Comparison of ENCODE assay signal across 2 cellular contexts in genomic region chr5:181134259-181134658, GRCh38.
TF ChIP-seq lines count a peak whose summit lies in the region.

No MANE protein-coding gene starts in this region.

TF ChIP-seq in HepG2, 621 proteins besides CTCF, POLR2A, EP300 and RAD21:
- TF ChIP-seq, protein P1, sequence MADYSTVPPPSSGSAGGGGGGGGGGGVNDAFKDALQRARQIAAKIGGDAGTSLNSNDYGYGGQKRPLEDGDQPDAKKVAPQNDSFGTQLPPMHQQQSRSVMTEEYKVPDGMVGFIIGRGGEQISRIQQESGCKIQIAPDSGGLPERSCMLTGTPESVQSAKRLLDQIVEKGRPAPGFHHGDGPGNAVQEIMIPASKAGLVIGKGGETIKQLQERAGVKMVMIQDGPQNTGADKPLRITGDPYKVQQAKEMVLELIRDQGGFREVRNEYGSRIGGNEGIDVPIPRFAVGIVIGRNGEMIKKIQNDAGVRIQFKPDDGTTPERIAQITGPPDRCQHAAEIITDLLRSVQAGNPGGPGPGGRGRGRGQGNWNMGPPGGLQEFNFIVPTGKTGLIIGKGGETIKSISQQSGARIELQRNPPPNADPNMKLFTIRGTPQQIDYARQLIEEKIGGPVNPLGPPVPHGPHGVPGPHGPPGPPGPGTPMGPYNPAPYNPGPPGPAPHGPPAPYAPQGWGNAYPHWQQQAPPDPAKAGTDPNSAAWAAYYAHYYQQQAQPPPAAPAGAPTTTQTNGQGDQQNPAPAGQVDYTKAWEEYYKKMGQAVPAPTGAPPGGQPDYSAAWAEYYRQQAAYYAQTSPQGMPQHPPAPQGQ (CRISPR knock-in tag; IDR thresholded peaks at IDR 0.05; ENCODE audit: borderline replicate concordance): no peak
- TF ChIP-seq RFXANK (CRISPR knock-in tag; IDR thresholded peaks at IDR 0.05): no peak
- TF ChIP-seq MTF1 (CRISPR knock-in tag; IDR thresholded peaks at IDR 0.05): no peak
TF ChIP-seq in HepG2: peak in this region for 0.

TF ChIP-seq in K562, 482 proteins besides CTCF, POLR2A, EP300 and RAD21:
- TF ChIP-seq MYBL2 (IDR thresholded peaks at IDR 0.05; ENCODE audit: low read depth) (no peak), MYBL2 (CRISPR knock-in tag; IDR thresholded peaks at IDR 0.05; ENCODE audit: borderline replicate concordance) (no peak), CBX5 (IDR thresholded peaks at IDR 0.05; ENCODE audit: borderline replicate concordance, low read depth) (no peak), MNT (conservative IDR thresholded peaks at IDR 0.05) (no peak), SP2 (IDR thresholded peaks at IDR 0.05; ENCODE audit: extremely low read depth, low read depth, low read length, poor library complexity, severe bottlenecking) (no peak), CHD4 (IDR thresholded peaks at IDR 0.05; ENCODE audit: insufficient read depth, insufficient replicate concordance, low read depth, low read length, poor library complexity, severe bottlenecking) (no peak), COPS2 (conservative IDR thresholded peaks at IDR 0.05) (no peak), ZNF668 (CRISPR knock-in tag; IDR thresholded peaks at IDR 0.05) (no peak)
- TF ChIP-seq, protein P2, sequence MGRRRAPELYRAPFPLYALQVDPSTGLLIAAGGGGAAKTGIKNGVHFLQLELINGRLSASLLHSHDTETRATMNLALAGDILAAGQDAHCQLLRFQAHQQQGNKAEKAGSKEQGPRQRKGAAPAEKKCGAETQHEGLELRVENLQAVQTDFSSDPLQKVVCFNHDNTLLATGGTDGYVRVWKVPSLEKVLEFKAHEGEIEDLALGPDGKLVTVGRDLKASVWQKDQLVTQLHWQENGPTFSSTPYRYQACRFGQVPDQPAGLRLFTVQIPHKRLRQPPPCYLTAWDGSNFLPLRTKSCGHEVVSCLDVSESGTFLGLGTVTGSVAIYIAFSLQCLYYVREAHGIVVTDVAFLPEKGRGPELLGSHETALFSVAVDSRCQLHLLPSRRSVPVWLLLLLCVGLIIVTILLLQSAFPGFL (CRISPR knock-in tag; IDR thresholded peaks at IDR 0.05): no peak
